In the genomic region with DNA sequence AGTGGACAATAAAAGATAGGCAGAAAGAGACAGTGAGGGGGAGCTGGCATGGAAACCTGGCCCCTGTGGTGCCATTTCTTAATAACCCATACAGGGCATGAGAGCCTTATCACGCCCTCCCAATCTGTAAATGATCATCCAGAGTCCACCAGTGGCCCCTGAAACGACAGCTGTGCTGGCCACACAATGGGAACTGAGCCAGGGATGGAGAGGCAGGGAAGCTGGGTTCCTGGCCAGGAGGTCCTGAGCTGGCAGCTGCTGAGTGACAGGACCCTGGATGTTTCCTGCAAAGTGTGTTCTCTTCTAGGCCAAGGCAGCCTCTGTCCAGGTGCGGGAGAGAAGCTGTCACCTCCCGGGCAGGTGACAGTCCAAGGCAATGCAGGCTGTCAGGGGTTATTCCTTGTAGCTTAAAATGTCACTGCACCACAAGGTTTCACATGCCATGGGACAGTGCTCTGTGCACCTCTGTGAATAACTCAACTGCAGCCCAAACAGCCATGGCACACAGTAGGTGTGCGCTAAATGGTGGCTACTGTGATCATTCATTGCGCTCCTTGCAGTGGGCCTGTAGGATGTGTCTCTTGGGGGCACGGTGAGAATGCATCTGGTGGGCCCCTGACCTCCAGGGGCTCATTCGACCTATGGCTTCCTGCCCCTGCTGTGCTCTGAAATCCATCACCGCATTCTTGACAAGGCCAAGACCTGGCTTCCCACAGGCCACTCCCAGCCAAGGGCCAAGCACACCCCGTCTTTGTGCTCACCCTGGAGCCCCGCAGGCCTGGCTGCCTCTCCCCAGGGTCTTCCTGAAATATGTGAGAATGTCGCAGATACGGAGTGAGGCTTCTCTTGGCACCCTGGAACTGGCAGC, we compare ENCODE assay signal across 25 cellular contexts. TPM values are rescaled to one million over a fixed set of nuclear protein-coding genes. Genes with fewer than 3 reads are reported as not detected.
DNase-seq lines count a peak whose midpoint lies in the region; ATAC-seq and TF ChIP-seq lines count a peak whose summit lies in the region.
"Had no signal": no experiment of that assay in that cellular context is flagged by ENCODE, and none has a peak within 500 bp of the region (broad histone marks: within the 10 kb centered on the region; RNA-seq: fewer than 3 reads in every experiment).

No MANE protein-coding gene starts in this region.

- H3K9me3 Mint-ChIP-seq in GM23338 (no peaks in the 10 kb centered on the region), endodermal cell (no peaks in the 10 kb centered on the region)
- H3K9me3 Mint-ChIP-seq: stimulated activated naive CD8-positive, alpha-beta T cell treated with anti-CD3 and anti-CD28 coated beads, Interleukin-15, Interleukin-2, amounts not matched to agents 100 ng/mL and 50 ng/mL, for 24 hours had no signal

- H3K36me3 ChIP-seq in GM23338 (ENCODE audit: insufficient read depth) (no peaks in the 10 kb centered on the region), endodermal cell (ENCODE audit: control insufficient read depth, insufficient read depth, low read length) (no peaks in the 10 kb centered on the region), mucosa of stomach (ENCODE audit: control insufficient read depth, insufficient read depth, low read length) (no peaks in the 10 kb centered on the region)
- H3K36me3 ChIP-seq: heart left ventricle, right atrium auricular region, upper lobe of right lung had no signal

- H3K27me3 ChIP-seq in GM23338 (ENCODE audit: insufficient read depth) (no peaks in the 10 kb centered on the region), endodermal cell (ENCODE audit: control insufficient read depth, insufficient read depth, low read length, poor library complexity, severe bottlenecking) (no peaks in the 10 kb centered on the region), mucosa of stomach (ENCODE audit: control insufficient read depth, insufficient read depth, low read length) (peaks cover 3% of the 10 kb centered on the region)
- H3K27me3 ChIP-seq: right atrium auricular region, upper lobe of right lung had no signal

- peaks cover 28% of the 10 kb centered on the region for H3K4me1 Mint-ChIP-seq in GM23338
- peaks cover 13% of the 10 kb centered on the region for H3K4me1 Mint-ChIP-seq in endodermal cell

- H3K36me3 Mint-ChIP-seq in GM23338 (ENCODE audit: low read depth), result no peaks in the 10 kb centered on the region
- no peaks in the 10 kb centered on the region for H3K36me3 Mint-ChIP-seq in endodermal cell (ENCODE audit: low read depth)

- H3K4me3 ChIP-seq in GM23338, result no peak overlapping the region
- no peak overlapping the region for H3K4me3 ChIP-seq in endodermal cell (ENCODE audit: low read length)
- H3K4me3 ChIP-seq in mucosa of stomach (ENCODE audit: low read length), result no peak overlapping the region
- H3K4me3 ChIP-seq: GM12878, heart left ventricle, right atrium auricular region, upper lobe of right lung had no signal

- H3K27ac ChIP-seq in GM23338 (ENCODE audit: low read depth), result no peak overlapping the region
- H3K27ac ChIP-seq in endodermal cell (ENCODE audit: low read depth, low read length), result peak overlapping the region; percentile 44
- H3K27ac ChIP-seq: heart left ventricle, right atrium auricular region, upper lobe of right lung had no signal

- H3K4me1 ChIP-seq in GM23338 (ENCODE audit: insufficient read depth) (no peaks in the 10 kb centered on the region), endodermal cell (ENCODE audit: control insufficient read depth, insufficient read depth, low read length) (no peaks in the 10 kb centered on the region), mucosa of stomach (ENCODE audit: control insufficient read depth, insufficient read depth, low read length) (peaks cover 63% of the 10 kb centered on the region)
- H3K4me1 ChIP-seq: heart left ventricle, right atrium auricular region, upper lobe of right lung had no signal

- no peak for TF ChIP-seq CTCF in GM23338 (conservative IDR thresholded peaks at IDR 0.05; ENCODE audit: low read depth in 2 of 2)
- TF ChIP-seq CTCF in endodermal cell (conservative IDR thresholded peaks at IDR 0.05), result no peak

- H3K27ac Mint-ChIP-seq in GM23338 (no peak overlapping the region), endodermal cell (no peak overlapping the region)
- H3K27ac Mint-ChIP-seq: stimulated activated naive CD8-positive, alpha-beta T cell treated with anti-CD3 and anti-CD28 coated beads, Interleukin-15, Interleukin-2, amounts not matched to agents 100 ng/mL and 50 ng/mL, for 24 hours had no signal

- H3K4me3 Mint-ChIP-seq in GM23338 (no peak overlapping the region), endodermal cell (no peak overlapping the region)
- H3K4me3 Mint-ChIP-seq: stimulated activated naive CD8-positive, alpha-beta T cell treated with anti-CD3 and anti-CD28 coated beads, Interleukin-15, Interleukin-2, amounts not matched to agents 100 ng/mL and 50 ng/mL, for 24 hours had no signal

- WGBS in endodermal cell (ENCODE audit: insufficient coverage in 1 of 2, insufficient read length in 1 of 2), 2 experiments, result 77 to 79% methylated on average over 9 to 13 of the region's 13 CpGs

- no peaks in the 10 kb centered on the region for H3K79me2 ChIP-seq in GM23338 (replicated peaks; ENCODE audit: insufficient read depth)

- no peak overlapping the region for H3K4me2 ChIP-seq in GM23338

- no peaks in the 10 kb centered on the region for H3F3A ChIP-seq in GM23338 (replicated peaks; ENCODE audit: low read depth)

- peak; percentile 40 for ATAC-seq in GM23338
- ATAC-seq in HG03460 (IDR thresholded peaks at IDR 0.05; ENCODE audit: unreplicated experiment), result no peak
- ATAC-seq in HG03159 (IDR thresholded peaks at IDR 0.05; ENCODE audit: unreplicated experiment), result no peak
- ATAC-seq: GM12878, heart left ventricle, upper lobe of right lung had no signal

- DNase-seq in ACHN (peak; percentile 32), GM23338 (ENCODE audit: low spot score) (peak; percentile 47), endodermal cell (peak; percentile 79), epidermal melanocyte (ENCODE audit: insufficient read length, low spot score) (no peak), mesenteric fat pad (ENCODE audit: low spot score) (no peak)
- DNase-seq: activated CD4-positive, alpha-beta T cell treated with anti-CD3 and anti-CD28 coated beads for 48 hours; activated CD8-positive, alpha-beta memory T cell treated with anti-CD3 and anti-CD28 coated beads, Interleukin-2, amount 50 U/mL, for 48 hours; activated gamma-delta T cell treated with Interleukin-2 at 50 U/mL for 16 hours; amygdala; central memory CD4-positive, alpha-beta T cell; COR-L47; effector CD4-positive, alpha-beta T cell; heart left ventricle; Kasumi-1; mesenchymal stem cell; NCI-H1417 treated with DMSO at 0.1 percent for 48 hours; upper lobe of right lung had no signal

- H3K9ac ChIP-seq in endodermal cell (ENCODE audit: extremely low read depth, low read length, poor library complexity, severe bottlenecking) (no peak overlapping the region), mucosa of stomach (ENCODE audit: low read length) (peak overlapping the region; percentile 1)

- no peaks in the 10 kb centered on the region for H4K20me1 ChIP-seq in GM23338 (replicated peaks; ENCODE audit: insufficient read depth)

- in situ Hi-C loops in ACHN (cut with HindIII; ENCODE audit: low pct_ligation_motif_present, low pct_unique_long_range_greater_than_20kb, low sequenced_read_pairs), result no loop called here

- no peak overlapping the region; the same call in 1 of the 2 replicates for H2AFZ ChIP-seq in GM23338

- peaks cover 2% of the 10 kb centered on the region for H3K27me3 Mint-ChIP-seq in GM23338 (ENCODE audit: insufficient read depth, low read depth, poor library complexity)
- H3K27me3 Mint-ChIP-seq in endodermal cell (ENCODE audit: insufficient read depth), result no peaks in the 10 kb centered on the region

- H3K9me3 ChIP-seq in endodermal cell (ENCODE audit: control insufficient read depth, low read length) (no peaks in the 10 kb centered on the region), mucosa of stomach (ENCODE audit: control insufficient read depth, low read length) (no peaks in the 10 kb centered on the region)
- H3K9me3 ChIP-seq: heart left ventricle, right atrium auricular region, upper lobe of right lung had no signal

- no peaks in the 10 kb centered on the region for H3K9me2 ChIP-seq in GM23338 (ENCODE audit: insufficient read depth)

TF ChIP-seq in GM23338, 12 proteins besides CTCF, POLR2A, EP300 and RAD21 (continues in another document):
- TF ChIP-seq EZH2 (IDR thresholded peaks at IDR 0.05; ENCODE audit: low read depth, unreplicated experiment) (no peak), STAT1 (IDR thresholded peaks at IDR 0.05; ENCODE audit: unreplicated experiment) (no peak), ZNF331 (CRISPR knock-in tag; IDR thresholded peaks at IDR 0.05; ENCODE audit: low read depth) (no peak)
- TF ChIP-seq, protein P1, sequence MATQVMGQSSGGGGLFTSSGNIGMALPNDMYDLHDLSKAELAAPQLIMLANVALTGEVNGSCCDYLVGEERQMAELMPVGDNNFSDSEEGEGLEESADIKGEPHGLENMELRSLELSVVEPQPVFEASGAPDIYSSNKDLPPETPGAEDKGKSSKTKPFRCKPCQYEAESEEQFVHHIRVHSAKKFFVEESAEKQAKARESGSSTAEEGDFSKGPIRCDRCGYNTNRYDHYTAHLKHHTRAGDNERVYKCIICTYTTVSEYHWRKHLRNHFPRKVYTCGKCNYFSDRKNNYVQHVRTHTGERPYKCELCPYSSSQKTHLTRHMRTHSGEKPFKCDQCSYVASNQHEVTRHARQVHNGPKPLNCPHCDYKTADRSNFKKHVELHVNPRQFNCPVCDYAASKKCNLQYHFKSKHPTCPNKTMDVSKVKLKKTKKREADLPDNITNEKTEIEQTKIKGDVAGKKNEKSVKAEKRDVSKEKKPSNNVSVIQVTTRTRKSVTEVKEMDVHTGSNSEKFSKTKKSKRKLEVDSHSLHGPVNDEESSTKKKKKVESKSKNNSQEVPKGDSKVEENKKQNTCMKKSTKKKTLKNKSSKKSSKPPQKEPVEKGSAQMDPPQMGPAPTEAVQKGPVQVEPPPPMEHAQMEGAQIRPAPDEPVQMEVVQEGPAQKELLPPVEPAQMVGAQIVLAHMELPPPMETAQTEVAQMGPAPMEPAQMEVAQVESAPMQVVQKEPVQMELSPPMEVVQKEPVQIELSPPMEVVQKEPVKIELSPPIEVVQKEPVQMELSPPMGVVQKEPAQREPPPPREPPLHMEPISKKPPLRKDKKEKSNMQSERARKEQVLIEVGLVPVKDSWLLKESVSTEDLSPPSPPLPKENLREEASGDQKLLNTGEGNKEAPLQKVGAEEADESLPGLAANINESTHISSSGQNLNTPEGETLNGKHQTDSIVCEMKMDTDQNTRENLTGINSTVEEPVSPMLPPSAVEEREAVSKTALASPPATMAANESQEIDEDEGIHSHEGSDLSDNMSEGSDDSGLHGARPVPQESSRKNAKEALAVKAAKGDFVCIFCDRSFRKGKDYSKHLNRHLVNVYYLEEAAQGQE (IDR thresholded peaks at IDR 0.05; ENCODE audit: unreplicated experiment), result no peak

RNA-seq across cellular contexts. Expression of a gene that starts 46.3 kb away (rescaled TPM):
- 5.6 and 6.7 TPM in 2 replicates for total RNA-seq in GM23338 (2014; rRNA removed; shearing (Covaris generic))
- polyA plus RNA-seq in GM23338 (2016; fragmentation: Nextera tagmentation; extraction: Ambion mirVana), result 2.4 and 2.7 TPM in 2 replicates
- total RNA-seq in endodermal cell (1 to 10 TPM; 5.7 to 6.0 TPM), mesenteric fat pad (0.67 TPM)
- polyA plus RNA-seq in endodermal cell (2013, experiment 1 of 2), result 1.2 TPM
- polyA plus RNA-seq in endodermal cell (2013, experiment 2 of 2), result 1.6 TPM
- total RNA-seq: G401 had no signal
- polyA plus RNA-seq: fibroblast of lung had no signal

Comparison
In these comparisons a context has a peak if more than half of its experiments do, and no peak if none do; other contexts are left out.
1. DNase-seq: peak in ACHN (single experiment), GM23338 (single experiment) and endodermal cell (single experiment); none in epidermal melanocyte (single experiment) and mesenteric fat pad (single experiment).